In the genomic region with DNA sequence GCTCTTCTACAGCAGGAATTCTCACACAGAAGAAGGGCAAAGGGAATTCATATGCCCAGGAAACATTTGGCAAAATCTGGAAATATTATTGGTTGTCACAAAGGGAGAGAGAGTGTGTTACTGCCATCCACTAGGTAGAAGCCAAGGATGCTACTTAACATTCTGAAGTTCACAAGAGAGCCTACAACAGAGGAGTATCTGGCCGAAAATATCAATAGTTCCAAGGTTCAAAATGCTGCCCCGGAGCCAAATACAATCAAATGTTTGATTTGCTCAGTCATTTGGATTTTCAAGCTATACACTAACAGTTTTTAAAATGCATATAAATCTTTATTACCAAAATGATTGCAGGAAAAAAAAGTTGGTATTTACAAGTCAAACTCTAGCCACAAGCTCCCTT, we compare ENCODE assay signal across 29 cellular contexts.
"Had no signal": no experiment of that assay in that cellular context is flagged by ENCODE, and none has a peak within 500 bp of the region (broad histone marks: within the 10 kb centered on the region; RNA-seq: fewer than 3 reads in every experiment).

No MANE protein-coding gene starts in this region.

- H3K9me3 Mint-ChIP-seq: activated naive CD4-positive, alpha-beta T cell treated with anti-CD3 and anti-CD28 coated beads for 36 hours; activated naive CD4-positive, alpha-beta T cell treated with anti-CD3 and anti-CD28 coated beads, Interleukin-2, amount 50 U/mL, for 72 hours; activated T-helper 1 cell treated with anti-CD3 and anti-CD28 coated beads, Interleukin-12 subunit alpha, Interleukin-12 subunit beta, Interleukin-2, Interleukin-4 antibody, amounts not matched to agents 30 ng/mL and 10 ng/mL and 1 ng/mL, durations not matched to agents 14 hours and 24 hours and 36 hours; brain had no signal

- H3K4me1 Mint-ChIP-seq: brain had no signal

- H3K27me3 Mint-ChIP-seq: activated CD8-positive, alpha-beta memory T cell treated with anti-CD3 and anti-CD28 coated beads, Interleukin-2, amount 10 ng/mL, durations not matched to agents 7 days and 5 days; brain had no signal

- ATAC-seq: activated CD8-positive, alpha-beta memory T cell treated with anti-CD3 and anti-CD28 coated beads, Interleukin-2, amount 10 ng/mL, durations not matched to agents 7 days and 5 days; activated naive CD4-positive, alpha-beta T cell treated with anti-CD3 and anti-CD28 coated beads, Interleukin-2, amount 50 U/mL, for 72 hours; K562; Panc1 had no signal

- DNase-seq: activated CD4-positive, alpha-beta T cell treated with anti-CD3 and anti-CD28 coated beads for 1 hour; activated CD4-positive, alpha-beta T cell treated with anti-CD3 and anti-CD28 coated beads for 48 hours; activated CD4-positive, alpha-beta T cell treated with anti-CD3 and anti-CD28 coated beads, Interleukin-2, amount 50 U/mL, for 48 hours; activated CD4-positive, CD25-positive, alpha-beta regulatory T cell; activated CD8-positive, alpha-beta memory T cell treated with anti-CD3 and anti-CD28 coated beads for 24 hours; activated CD8-positive, alpha-beta memory T cell treated with anti-CD3 and anti-CD28 coated beads, Interleukin-2, amount 10 ng/mL, durations not matched to agents 7 days and 5 days; activated gamma-delta T cell treated with Interleukin-2 at 50 U/mL for 16 hours; activated naive CD4-positive, alpha-beta T cell treated with anti-CD3 and anti-CD28 coated beads for 36 hours; activated T-cell treated with anti-CD3 and anti-CD28 coated beads, Interleukin-2, amount 50 U/mL, for 1 hour; adrenal gland; anterior cingulate cortex; caudate nucleus; cerebellar nuclear complex; NCI-H1092 treated with DMSO at 0.1 percent for 48 hours; NCI-H1417; NCI-H146; NCI-H187 treated with DMSO at 0.1 percent for 48 hours; NCI-H2081 treated with DMSO at 0.1 percent for 48 hours; NCI-H345; NCI-H524 treated with DMSO at 0.1 percent for 48 hours; SHP77; SJCRH30; T1000; WERI-Rb-1 had no signal

- H3K4me3 Mint-ChIP-seq: activated CD8-positive, alpha-beta memory T cell treated with anti-CD3 and anti-CD28 coated beads, Interleukin-2, amount 10 ng/mL, durations not matched to agents 7 days and 5 days; activated naive CD4-positive, alpha-beta T cell treated with anti-CD3 and anti-CD28 coated beads for 36 hours; activated T-helper 1 cell treated with anti-CD3 and anti-CD28 coated beads, Interleukin-12 subunit alpha, Interleukin-12 subunit beta, Interleukin-2, Interleukin-4 antibody, amounts not matched to agents 30 ng/mL and 10 ng/mL and 1 ng/mL, durations not matched to agents 14 hours and 24 hours and 36 hours; brain had no signal

- H3K27ac Mint-ChIP-seq: activated CD8-positive, alpha-beta memory T cell treated with anti-CD3 and anti-CD28 coated beads, Interleukin-2, amount 10 ng/mL, durations not matched to agents 7 days and 5 days; activated naive CD4-positive, alpha-beta T cell treated with anti-CD3 and anti-CD28 coated beads for 36 hours; activated T-helper 1 cell treated with anti-CD3 and anti-CD28 coated beads, Interleukin-12 subunit alpha, Interleukin-12 subunit beta, Interleukin-2, Interleukin-4 antibody, amounts not matched to agents 30 ng/mL and 10 ng/mL and 1 ng/mL, durations not matched to agents 14 hours and 24 hours and 36 hours had no signal
